ENCODE assay signal across 1 cellular context in genomic region chr5:179733764-179734126, GRCh38.
TF ChIP-seq lines count a peak whose summit lies in the region.

No MANE protein-coding gene starts in this region.

TF ChIP-seq in K562, 482 proteins besides CTCF, POLR2A, EP300 and RAD21 (continued from another document):
- TF ChIP-seq NR1H2 (CRISPR knock-in tag; IDR thresholded peaks at IDR 0.05) = 0 out of 2 replicates have a peak, but pooled peaks have one; percentile 6
- TF ChIP-seq ZNF232 (CRISPR knock-in tag; IDR thresholded peaks at IDR 0.05) = no peak
- TF ChIP-seq ZNF197 (CRISPR knock-in tag; IDR thresholded peaks at IDR 0.05; ENCODE audit: low read depth) = no peak
- TF ChIP-seq MECOM (CRISPR knock-in tag; IDR thresholded peaks at IDR 0.05) = no peak
- TF ChIP-seq KDM1A (IDR thresholded peaks at IDR 0.05) = no peak
- 0 out of 4 replicates have a peak, but pooled peaks of 1 of the 2 experiments have one; percentile 13 for TF ChIP-seq MAZ (CRISPR knock-in tag; conservative IDR thresholded peaks at IDR 0.05 in 1 of 2, IDR thresholded peaks at IDR 0.05 in 1 of 2)
